ENCODE assay signal across 16 cellular contexts in the genomic region with DNA sequence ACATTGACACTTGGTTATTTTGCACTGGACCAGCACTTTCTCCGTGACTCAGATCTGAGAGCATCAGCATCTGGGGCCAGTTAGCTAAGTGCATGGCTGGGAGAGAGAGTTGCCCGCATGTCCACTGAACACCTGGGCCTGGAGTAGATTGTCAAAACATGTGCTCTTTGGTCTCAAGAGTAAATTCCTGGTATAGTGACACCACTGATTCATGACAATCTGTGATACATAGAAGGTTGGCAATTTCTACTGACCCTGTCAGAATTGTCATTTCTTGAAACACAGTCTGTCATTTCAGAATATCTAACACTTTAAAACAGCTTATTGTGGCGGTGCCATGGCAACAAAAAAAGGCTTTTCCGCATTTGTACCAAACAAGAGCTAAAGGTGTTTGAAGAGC.
"Had no signal": no experiment of that assay in that cellular context is flagged by ENCODE, and none has a peak within 500 bp of the region (broad histone marks: within the 10 kb centered on the region; RNA-seq: fewer than 3 reads in every experiment).

No MANE protein-coding gene starts in this region.

- H3K79me2 ChIP-seq: hepatocyte had no signal

- DNase-seq: colonic mucosa; cortex of kidney; effector CD8-positive, alpha-beta T cell; foreskin keratinocyte; heart left ventricle; hypothalamus; immature natural killer cell; left cardiac atrium; left lung; left ventricle myocardium superior; lower lobe of right lung; mesenchymal stem cell; mucosa of descending colon had no signal

- H3K9me3 ChIP-seq: colonic mucosa, esophagus muscularis mucosa, gastroesophageal sphincter, heart left ventricle, left lung, lower lobe of right lung, mucosa of descending colon had no signal

- H3K4me3 ChIP-seq: colonic mucosa, esophagus muscularis mucosa, gastroesophageal sphincter, heart left ventricle, hepatocyte, left lung, lower lobe of right lung, mucosa of descending colon had no signal

- H3K36me3 ChIP-seq: colonic mucosa, esophagus muscularis mucosa, gastroesophageal sphincter, heart left ventricle, left lung, lower lobe of right lung had no signal

- ATAC-seq: foreskin keratinocyte, gastroesophageal sphincter, heart left ventricle, left cardiac atrium, left lung, left ventricle myocardium superior, lower lobe of right lung, mucosa of descending colon had no signal

- H2AFZ ChIP-seq: hepatocyte had no signal

- H3K4me2 ChIP-seq: hepatocyte had no signal

- H3K27me3 ChIP-seq: colonic mucosa, esophagus muscularis mucosa, foreskin keratinocyte, gastroesophageal sphincter, heart left ventricle, hepatocyte, left lung had no signal

- H3K27ac ChIP-seq: colonic mucosa, esophagus muscularis mucosa, foreskin keratinocyte, gastroesophageal sphincter, heart left ventricle, hepatocyte, left lung, lower lobe of right lung had no signal

- H3K4me1 ChIP-seq: colonic mucosa, esophagus muscularis mucosa, foreskin keratinocyte, gastroesophageal sphincter, left lung, lower lobe of right lung had no signal
